ENCODE assay signal across 8 cellular contexts in the genomic region with DNA sequence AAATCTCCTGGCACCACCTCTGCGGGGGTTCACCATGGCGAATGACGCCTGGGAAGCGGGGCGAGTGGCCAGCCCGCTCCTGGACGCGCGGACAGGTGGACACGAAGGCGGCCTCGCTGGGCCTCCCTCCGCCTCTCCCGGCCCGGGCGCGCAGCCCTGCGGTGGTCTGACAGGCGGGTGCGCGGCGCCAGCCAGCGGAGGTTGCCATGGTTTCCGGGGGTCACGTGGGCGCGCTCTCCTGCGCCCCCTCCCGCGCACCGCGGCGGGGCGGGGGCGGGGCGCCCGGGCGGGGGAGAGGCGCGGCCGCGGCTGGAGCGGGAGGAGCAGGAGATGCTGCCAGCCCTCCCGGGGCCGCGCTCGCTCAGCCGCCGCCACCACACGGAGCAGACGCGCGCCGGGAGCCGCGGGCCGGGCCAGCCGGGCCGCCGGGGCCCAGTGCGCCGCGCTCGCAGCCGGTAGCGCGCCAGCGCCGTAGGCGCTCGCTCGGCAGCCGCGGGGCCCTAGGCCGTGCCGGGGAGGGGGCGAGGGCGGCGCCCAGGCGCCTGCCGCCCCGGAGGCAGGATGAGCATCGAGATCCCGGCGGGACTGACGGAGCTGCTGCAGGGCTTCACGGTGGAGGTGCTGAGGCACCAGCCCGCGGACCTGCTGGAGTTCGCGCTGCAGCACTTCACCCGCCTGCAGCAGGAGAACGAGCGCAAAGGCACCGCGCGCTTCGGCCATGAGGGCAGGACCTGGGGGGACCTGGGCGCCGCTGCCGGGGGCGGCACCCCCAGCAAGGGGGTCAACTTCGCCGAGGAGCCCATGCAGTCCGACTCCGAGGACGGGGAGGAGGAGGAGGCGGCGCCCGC. TPM values are rescaled to one million over a fixed set of nuclear protein-coding genes. Genes with fewer than 3 reads are reported as not detected.
DNase-seq lines count a peak whose midpoint lies in the region; ATAC-seq and TF ChIP-seq lines count a peak whose summit lies in the region.

A gene (plus strand): TSS at position 359 of the 848 bp plus-strand sequence. CDS start 203 bp downstream, at position 562.

- H3K9me3 ChIP-seq in BLaER1 (0 out of 2 replicates have a peak, but pooled peaks cover 5% of the 10 kb centered on the region), NT2/D1 (ENCODE audit: insufficient read depth, low read length) (no peaks in the 10 kb centered on the region)

- H3K4me3 ChIP-seq in BLaER1 (peak within 1 kb of the TSS; percentile 87), NT2/D1 (ENCODE audit: insufficient read length, low read depth) (peak within 1 kb of the TSS; percentile 65)

- H3K4me1 ChIP-seq in BLaER1 (peaks cover 13% of the 10 kb centered on the region), NT2/D1 (ENCODE audit: insufficient read depth, insufficient read length) (no peaks in the 10 kb centered on the region)

- H3K27ac Mint-ChIP-seq in endothelial cell (ENCODE audit: unreplicated experiment), result peak within 1 kb of the TSS; percentile 51

- peaks cover 5% of the 10 kb centered on the region for H3K27me3 Mint-ChIP-seq in endothelial cell (ENCODE audit: unreplicated experiment)

- peaks cover 35% of the 10 kb centered on the region for H3K4me1 Mint-ChIP-seq in endothelial cell (ENCODE audit: unreplicated experiment)

- H3K36me3 ChIP-seq in BLaER1 (no peaks in the 10 kb centered on the region), NT2/D1 (ENCODE audit: insufficient read depth, insufficient read length, low read length) (no peaks in the 10 kb centered on the region)

- no peaks in the 10 kb centered on the region for H4K20me1 ChIP-seq in BLaER1

- H3K9me3 Mint-ChIP-seq in endothelial cell (ENCODE audit: unreplicated experiment), result no peaks in the 10 kb centered on the region

- H3K27me3 ChIP-seq in BLaER1, result peaks cover 20% of the 10 kb centered on the region
- H3K27me3 ChIP-seq in NT2/D1 (ENCODE audit: insufficient read depth, insufficient read length), result peaks cover 13% of the 10 kb centered on the region

- H3K36me3 Mint-ChIP-seq in endothelial cell (ENCODE audit: low read depth, unreplicated experiment), result peaks cover 14% of the 10 kb centered on the region

- H3K9ac ChIP-seq in BLaER1, result peak within 1 kb of the TSS; percentile 72
- H3K9ac ChIP-seq in NT2/D1 (ENCODE audit: insufficient read length, low read depth), result peak within 1 kb of the TSS; percentile 75

- H3K4me3 Mint-ChIP-seq in endothelial cell (ENCODE audit: unreplicated experiment), result peak within 1 kb of the TSS; percentile 99

- no peak within 1 kb of the TSS for H3K27ac ChIP-seq in BLaER1

- no peak for TF ChIP-seq CTCF in endothelial cell (IDR thresholded peaks at IDR 0.05; ENCODE audit: unreplicated experiment)

- peak within 1 kb of the TSS; percentile 99 for H3K4me2 ChIP-seq in BLaER1

- peak; percentile 63 for DNase-seq in NT2/D1 (ENCODE audit: low read depth, low spot score)
- peak; percentile 79 for DNase-seq in activated CD8-positive, alpha-beta memory T cell treated with anti-CD3 and anti-CD28 coated beads, Interleukin-2, amount 50 U/mL, for 48 hours
- peak; percentile 86 for DNase-seq in endothelial cell (ENCODE audit: low spot score)
- peak; percentile 88 for DNase-seq in midbrain (lab: John Stamatoyannopoulos, UW)
- peak; percentile 57 to 63 for DNase-seq in stimulated activated CD8-positive, alpha-beta memory T cell treated with anti-CD3 and anti-CD28 coated beads, Interleukin-15, amount 100 ng/mL, for 48 hours (ENCODE audit: low read depth in 2 of 2)

- ATAC-seq in GM19397 (IDR thresholded peaks at IDR 0.05; ENCODE audit: unreplicated experiment) (peak; percentile 87), HG03571 (IDR thresholded peaks at IDR 0.05; ENCODE audit: unreplicated experiment) (peak; percentile 84)

RNA-seq across cellular contexts. Expression of the gene that starts here (rescaled TPM):
- 28.4 TPM for total RNA-seq in endothelial cell (ENCODE audit: unreplicated experiment)
